In the genomic region with DNA sequence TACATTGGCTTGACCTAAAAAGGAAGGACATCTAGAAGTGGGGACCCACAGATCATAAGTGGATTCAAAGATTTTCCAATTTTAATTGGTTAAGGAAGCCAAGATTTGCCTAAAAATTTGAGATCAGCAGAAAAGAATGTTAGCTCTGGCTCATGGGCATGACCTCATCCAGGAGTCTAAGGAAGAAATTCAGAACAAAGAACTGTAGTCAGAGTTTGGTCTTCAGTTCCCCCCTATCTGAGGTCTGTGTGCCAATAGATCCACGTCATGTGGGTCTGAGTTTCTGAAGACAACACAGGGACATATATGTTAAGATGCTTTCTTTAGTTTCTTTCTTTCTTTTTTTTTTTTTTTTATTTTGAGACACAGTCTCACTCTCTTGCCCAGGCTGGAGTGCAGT, we compare ENCODE assay signal across 25 cellular contexts.
"Had no signal": no experiment of that assay in that cellular context is flagged by ENCODE, and none has a peak within 500 bp of the region (broad histone marks: within the 10 kb centered on the region; RNA-seq: fewer than 3 reads in every experiment).

No MANE protein-coding gene starts in this region.

- FAIRE-seq: colon, small intestine had no signal

- H3K27me3 Mint-ChIP-seq: naive thymus-derived CD4-positive, alpha-beta T cell; progenitor cell of endocrine pancreas; stimulated activated naive CD8-positive, alpha-beta T cell treated with anti-CD3 and anti-CD28 coated beads, Interleukin-15, Interleukin-2, amounts not matched to agents 100 ng/mL and 50 ng/mL, for 24 hours had no signal

- DNase-seq: dorsolateral prefrontal cortex; effector CD4-positive, alpha-beta T cell; glutamatergic neuron; heart right ventricle; hippocampal formation; islet precursor cell; kidney glomerular epithelial cell; midbrain; naive thymus-derived CD4-positive, alpha-beta T cell; right lobe of liver; small intestine; stimulated activated CD4-positive, alpha-beta T cell treated with anti-CD3 and anti-CD28 coated beads, Interleukin-15, amount 100 ng/mL, for 24 hours; stimulated activated CD4-positive, alpha-beta T cell treated with anti-CD3 and anti-CD28 coated beads, Interleukin-2, amount 100 ng/mL, for 48 hours; stimulated activated naive B cell treated with anti-CD40 and anti-IgM and Interleukin-4, amounts not matched to agents 10 μg/mL and 1 μg/mL and 100 μg/mL, for 72 hours; upper lobe of left lung; uterus had no signal

- H3K27ac ChIP-seq: gastroesophageal sphincter, heart right ventricle, neural progenitor cell, parathyroid adenoma, right lobe of liver, thoracic aorta, upper lobe of left lung, uterus had no signal

- H3K9ac ChIP-seq: neural progenitor cell, parathyroid adenoma had no signal

- H3K9me3 ChIP-seq: right lobe of liver, thoracic aorta, upper lobe of left lung, uterus had no signal

- H3K4me1 Mint-ChIP-seq: naive thymus-derived CD4-positive, alpha-beta T cell; nephron; stimulated activated naive B cell treated with anti-CD40 and anti-IgM and Interleukin-4, amounts not matched to agents 10 μg/mL and 1 μg/mL and 100 μg/mL, for 72 hours had no signal

- H3K4me3 Mint-ChIP-seq: naive thymus-derived CD4-positive, alpha-beta T cell; nephron; neural progenitor cell; stimulated activated naive B cell treated with anti-CD40 and anti-IgM and Interleukin-4, amounts not matched to agents 10 μg/mL and 1 μg/mL and 100 μg/mL, for 72 hours; stimulated activated naive CD8-positive, alpha-beta T cell treated with anti-CD3 and anti-CD28 coated beads, Interleukin-15, Interleukin-2, amounts not matched to agents 100 ng/mL and 50 ng/mL, for 24 hours had no signal

- H3K36me3 ChIP-seq: gastroesophageal sphincter, heart right ventricle, right lobe of liver, thoracic aorta, upper lobe of left lung, uterus had no signal

- H2AFZ ChIP-seq: neural progenitor cell, parathyroid adenoma had no signal

- H3K4me3 ChIP-seq: gastroesophageal sphincter, heart right ventricle, neural progenitor cell, right lobe of liver, thoracic aorta, tibial nerve, upper lobe of left lung, uterus had no signal

- H3K79me2 ChIP-seq: parathyroid adenoma had no signal

- H3K27me3 ChIP-seq: dorsolateral prefrontal cortex, gastroesophageal sphincter, heart right ventricle, neural progenitor cell, right lobe of liver, tibial nerve, upper lobe of left lung, uterus had no signal

- H3K4me1 ChIP-seq: gastroesophageal sphincter, parathyroid adenoma, right lobe of liver, upper lobe of left lung, uterus had no signal

- H3K27ac Mint-ChIP-seq: naive thymus-derived CD4-positive, alpha-beta T cell; nephron; neural progenitor cell; progenitor cell of endocrine pancreas; stimulated activated naive B cell treated with anti-CD40 and anti-IgM and Interleukin-4, amounts not matched to agents 10 μg/mL and 1 μg/mL and 100 μg/mL, for 72 hours; stimulated activated naive CD8-positive, alpha-beta T cell treated with anti-CD3 and anti-CD28 coated beads, Interleukin-15, Interleukin-2, amounts not matched to agents 100 ng/mL and 50 ng/mL, for 24 hours had no signal
